In the genomic region with DNA sequence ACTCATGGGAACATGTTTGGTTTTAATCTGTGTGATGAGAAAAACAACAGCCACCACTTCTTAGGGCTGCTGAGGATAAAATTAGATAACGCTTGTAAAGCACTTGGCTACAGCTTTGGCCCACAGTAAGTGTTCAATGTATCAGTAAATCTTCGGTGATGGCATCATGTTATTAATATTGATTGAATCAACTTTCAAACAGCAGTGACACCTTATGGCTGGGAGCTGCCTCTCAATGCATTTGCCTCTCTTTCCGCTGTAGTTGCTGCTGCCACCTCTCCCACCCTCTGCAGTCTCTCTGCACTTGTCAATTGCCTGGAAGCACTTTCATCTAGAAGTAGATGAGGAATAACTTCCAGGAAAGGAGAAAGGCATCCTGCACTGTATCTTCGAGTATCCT, we compare ENCODE assay signal across 23 cellular contexts.
DNase-seq lines count a peak whose midpoint lies in the region; ATAC-seq and TF ChIP-seq lines count a peak whose summit lies in the region.
"Had no signal": no experiment of that assay in that cellular context is flagged by ENCODE, and none has a peak within 500 bp of the region (broad histone marks: within the 10 kb centered on the region; RNA-seq: fewer than 3 reads in every experiment).

No MANE protein-coding gene starts in this region.

- H3K27ac ChIP-seq in DND-41 (ENCODE audit: low read length), result no peak overlapping the region
- H3K27ac ChIP-seq in RWPE2 (ENCODE audit: poor library complexity, severe bottlenecking), result peak overlapping the region; percentile 77
- H3K27ac ChIP-seq: 22Rv1, BLaER1, KMS-11, RWPE1 had no signal

- H3K4me1 ChIP-seq in DND-41 (ENCODE audit: insufficient read depth, low read length) (no peaks in the 10 kb centered on the region), RWPE2 (ENCODE audit: insufficient read depth, poor library complexity, severe bottlenecking) (peaks cover 12% of the 10 kb centered on the region)

- H3K36me3 Mint-ChIP-seq in neural crest cell (ENCODE audit: low read depth), result no peaks in the 10 kb centered on the region
- H3K36me3 Mint-ChIP-seq in activated naive CD4-positive, alpha-beta T cell treated with anti-CD3 and anti-CD28 coated beads, Interleukin-2, amount 50 U/mL, for 72 hours, result peaks cover 0 to 7% of the 10 kb centered on the region in 2 donors
- H3K36me3 Mint-ChIP-seq: CD4-positive, CD25-positive, alpha-beta regulatory T cell; IgD-negative memory B cell had no signal

- H3K79me2 ChIP-seq in DND-41 (ENCODE audit: insufficient read depth, low read length), result no peaks in the 10 kb centered on the region

- no peak overlapping the region for H3K9ac ChIP-seq in DND-41 (ENCODE audit: low read depth, low read length)
- H3K9ac ChIP-seq: BLaER1, KMS-11 had no signal

- no peaks in the 10 kb centered on the region for H4K20me1 ChIP-seq in DND-41 (ENCODE audit: insufficient read depth, low read length)
- H4K20me1 ChIP-seq: BLaER1 had no signal

- H2AFZ ChIP-seq in DND-41 (ENCODE audit: low read depth, low read length), result no peak overlapping the region

- no peak overlapping the region for H3K4me2 ChIP-seq in DND-41 (ENCODE audit: insufficient read depth, low read length)
- H3K4me2 ChIP-seq: BLaER1, KMS-11 had no signal

- H3K4me3 Mint-ChIP-seq in neural crest cell, result no peak overlapping the region
- H3K4me3 Mint-ChIP-seq: CD4-positive, CD25-positive, alpha-beta regulatory T cell; IgD-negative memory B cell had no signal

- peak; percentile 18 for TF ChIP-seq CTCF in DND-41 (IDR thresholded peaks at IDR 0.05; ENCODE audit: borderline replicate concordance, extremely low read depth, low read length, poor library complexity, severe bottlenecking)
- no peak for TF ChIP-seq CTCF in RWPE2 (IDR thresholded peaks at IDR 0.05; ENCODE audit: poor library complexity, severe bottlenecking)
- peak; percentile 16 for TF ChIP-seq CTCF in neural crest cell (conservative IDR thresholded peaks at IDR 0.05)

- ATAC-seq in DND-41 (ENCODE audit: insufficient read depth, low read depth) (no peak), RWPE2 (ENCODE audit: low read depth) (no peak), GM18867 (IDR thresholded peaks at IDR 0.05; ENCODE audit: unreplicated experiment) (no peak)
- no peak for ATAC-seq in activated naive CD4-positive, alpha-beta T cell treated with anti-CD3 and anti-CD28 coated beads, Interleukin-2, amount 50 U/mL, for 72 hours
- ATAC-seq: HCT116 had no signal

- H3K4me1 Mint-ChIP-seq in neural crest cell, result peaks cover 2% of the 10 kb centered on the region
- H3K4me1 Mint-ChIP-seq: CD4-positive, CD25-positive, alpha-beta regulatory T cell had no signal

- no peaks in the 10 kb centered on the region for H3K9me3 Mint-ChIP-seq in neural crest cell
- peaks cover 7 to 10% of the 10 kb centered on the region in 2 donors for H3K9me3 Mint-ChIP-seq in activated naive CD4-positive, alpha-beta T cell treated with anti-CD3 and anti-CD28 coated beads, Interleukin-2, amount 50 U/mL, for 72 hours

- H3K9me3 ChIP-seq in DND-41 (ENCODE audit: insufficient read depth, low read length, severe bottlenecking) (no peaks in the 10 kb centered on the region), RWPE2 (ENCODE audit: severe bottlenecking) (no peaks in the 10 kb centered on the region)
- H3K9me3 ChIP-seq: BLaER1 had no signal

- DNase-seq in NCI-H1092 treated with DMSO at 0.1 percent for 48 hours (lab: John Stamatoyannopoulos, UW), result peak; percentile 30
- DNase-seq in NCI-H1092 (lab: John Stamatoyannopoulos, UW), result no peak
- DNase-seq in DND-41, result no peak
- DNase-seq in RWPE2 (ENCODE audit: low spot score), result no peak
- no peak for DNase-seq in neural crest cell (ENCODE audit: low read depth, low spot score)
- DNase-seq in dermis blood vessel endothelial cell, result no peak
- no peak for DNase-seq in activated naive CD4-positive, alpha-beta T cell treated with anti-CD3 and anti-CD28 coated beads, Interleukin-2, amount 50 U/mL, for 72 hours (ENCODE audit: low spot score in 2 of 2)
- DNase-seq: ACHN; CD4-positive, CD25-positive, alpha-beta regulatory T cell; GDM1; NCI-H1048; NCI-H1436 treated with DMSO at 0.1 percent for 48 hours; NCI-H187 treated with DMSO at 0.1 percent for 48 hours; NCI-H2171 treated with DMSO at 0.1 percent for 48 hours; NCI-H446 treated with DMSO at 0.1 percent for 48 hours; SHP77 treated with DMSO at 0.1 percent for 48 hours had no signal

- H3K4me3 ChIP-seq in DND-41 (ENCODE audit: low read depth in 1 of 2, low read length in 2 of 2) (no peak overlapping the region), RWPE2 (ENCODE audit: severe bottlenecking) (no peak overlapping the region)
- H3K4me3 ChIP-seq: BLaER1 had no signal

- peaks cover 11% of the 10 kb centered on the region for H3K27me3 Mint-ChIP-seq in neural crest cell (ENCODE audit: low read depth)
- H3K27me3 Mint-ChIP-seq: CD4-positive, CD25-positive, alpha-beta regulatory T cell; IgD-negative memory B cell had no signal

- H3K36me3 ChIP-seq in DND-41 (ENCODE audit: insufficient read depth, low read length) (no peaks in the 10 kb centered on the region), RWPE2 (ENCODE audit: low read depth) (no peaks in the 10 kb centered on the region)
- H3K36me3 ChIP-seq: BLaER1 had no signal

- H3K27me3 ChIP-seq in DND-41 (ENCODE audit: insufficient read depth, low read length, poor library complexity) (peaks cover 29% of the 10 kb centered on the region), RWPE2 (ENCODE audit: insufficient read depth, poor library complexity, severe bottlenecking) (no peaks in the 10 kb centered on the region)
- H3K27me3 ChIP-seq: BLaER1 had no signal

- H3K27ac Mint-ChIP-seq in neural crest cell (ENCODE audit: unreplicated experiment), result no peak overlapping the region
- H3K27ac Mint-ChIP-seq in activated naive CD4-positive, alpha-beta T cell treated with anti-CD3 and anti-CD28 coated beads, Interleukin-2, amount 50 U/mL, for 72 hours, result no peak overlapping the region
- H3K27ac Mint-ChIP-seq: CD4-positive, CD25-positive, alpha-beta regulatory T cell had no signal
